Comparison of ENCODE assay signal across 1 cellular context in the genomic region with DNA sequence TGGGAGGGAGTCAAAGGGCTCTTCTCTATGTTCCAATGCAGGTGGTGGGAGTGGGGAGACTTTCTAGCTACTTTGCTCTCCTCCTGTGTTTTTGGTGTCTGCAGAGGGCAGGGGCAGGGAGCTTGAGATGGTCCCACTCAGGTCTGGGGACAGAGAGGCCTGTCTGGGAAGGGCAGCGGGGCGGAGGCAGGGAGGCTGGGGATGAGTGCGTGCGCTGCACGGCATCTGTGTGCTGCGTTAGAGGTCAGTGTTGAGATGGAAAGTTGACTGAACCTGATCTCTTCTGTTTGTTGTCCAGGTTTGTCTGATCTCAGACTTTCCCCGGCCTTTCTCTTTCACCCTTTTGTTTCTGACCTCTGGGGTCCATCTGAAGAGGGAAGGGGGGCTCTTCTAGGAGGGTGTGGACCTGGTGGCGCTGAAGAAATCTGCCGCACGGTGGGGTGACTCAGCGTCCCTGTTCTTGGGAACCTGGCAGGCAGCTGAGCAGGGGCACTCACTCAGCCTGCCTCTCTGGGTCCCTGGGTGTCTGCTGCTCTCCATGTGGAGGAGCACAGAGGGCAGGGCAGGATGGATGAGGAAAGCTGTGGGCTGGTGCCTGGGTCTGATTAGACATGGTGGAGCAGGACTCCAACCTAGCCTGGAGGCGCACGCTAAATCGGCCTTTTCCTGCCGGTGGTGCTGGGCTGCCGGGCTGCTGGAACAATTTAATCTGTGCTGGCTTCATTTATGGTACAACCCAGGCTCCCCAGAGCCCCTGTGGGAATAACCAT.
TF ChIP-seq lines count a peak whose summit lies in the region.

No MANE protein-coding gene starts in this region.

TF ChIP-seq in WTC11, 78 proteins besides CTCF, POLR2A, EP300 and RAD21 (continued from another document):
- TF ChIP-seq, protein P1, sequence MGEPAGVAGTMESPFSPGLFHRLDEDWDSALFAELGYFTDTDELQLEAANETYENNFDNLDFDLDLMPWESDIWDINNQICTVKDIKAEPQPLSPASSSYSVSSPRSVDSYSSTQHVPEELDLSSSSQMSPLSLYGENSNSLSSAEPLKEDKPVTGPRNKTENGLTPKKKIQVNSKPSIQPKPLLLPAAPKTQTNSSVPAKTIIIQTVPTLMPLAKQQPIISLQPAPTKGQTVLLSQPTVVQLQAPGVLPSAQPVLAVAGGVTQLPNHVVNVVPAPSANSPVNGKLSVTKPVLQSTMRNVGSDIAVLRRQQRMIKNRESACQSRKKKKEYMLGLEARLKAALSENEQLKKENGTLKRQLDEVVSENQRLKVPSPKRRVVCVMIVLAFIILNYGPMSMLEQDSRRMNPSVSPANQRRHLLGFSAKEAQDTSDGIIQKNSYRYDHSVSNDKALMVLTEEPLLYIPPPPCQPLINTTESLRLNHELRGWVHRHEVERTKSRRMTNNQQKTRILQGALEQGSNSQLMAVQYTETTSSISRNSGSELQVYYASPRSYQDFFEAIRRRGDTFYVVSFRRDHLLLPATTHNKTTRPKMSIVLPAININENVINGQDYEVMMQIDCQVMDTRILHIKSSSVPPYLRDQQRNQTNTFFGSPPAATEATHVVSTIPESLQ (CRISPR knock-in tag; IDR thresholded peaks at IDR 0.05) = no peak
- TF ChIP-seq, protein P2, sequence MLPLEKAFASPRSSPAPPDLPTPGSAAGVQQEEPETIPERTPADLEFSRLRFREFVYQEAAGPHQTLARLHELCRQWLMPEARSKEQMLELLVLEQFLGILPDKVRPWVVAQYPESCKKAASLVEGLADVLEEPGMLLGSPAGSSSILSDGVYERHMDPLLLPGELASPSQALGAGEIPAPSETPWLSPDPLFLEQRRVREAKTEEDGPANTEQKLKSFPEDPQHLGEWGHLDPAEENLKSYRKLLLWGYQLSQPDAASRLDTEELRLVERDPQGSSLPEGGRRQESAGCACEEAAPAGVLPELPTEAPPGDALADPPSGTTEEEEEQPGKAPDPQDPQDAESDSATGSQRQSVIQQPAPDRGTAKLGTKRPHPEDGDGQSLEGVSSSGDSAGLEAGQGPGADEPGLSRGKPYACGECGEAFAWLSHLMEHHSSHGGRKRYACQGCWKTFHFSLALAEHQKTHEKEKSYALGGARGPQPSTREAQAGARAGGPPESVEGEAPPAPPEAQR (CRISPR knock-in tag; IDR thresholded peaks at IDR 0.05) = no peak
- TF ChIP-seq, protein P3, sequence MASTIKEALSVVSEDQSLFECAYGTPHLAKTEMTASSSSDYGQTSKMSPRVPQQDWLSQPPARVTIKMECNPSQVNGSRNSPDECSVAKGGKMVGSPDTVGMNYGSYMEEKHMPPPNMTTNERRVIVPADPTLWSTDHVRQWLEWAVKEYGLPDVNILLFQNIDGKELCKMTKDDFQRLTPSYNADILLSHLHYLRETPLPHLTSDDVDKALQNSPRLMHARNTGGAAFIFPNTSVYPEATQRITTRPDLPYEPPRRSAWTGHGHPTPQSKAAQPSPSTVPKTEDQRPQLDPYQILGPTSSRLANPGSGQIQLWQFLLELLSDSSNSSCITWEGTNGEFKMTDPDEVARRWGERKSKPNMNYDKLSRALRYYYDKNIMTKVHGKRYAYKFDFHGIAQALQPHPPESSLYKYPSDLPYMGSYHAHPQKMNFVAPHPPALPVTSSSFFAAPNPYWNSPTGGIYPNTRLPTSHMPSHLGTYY (CRISPR knock-in tag; IDR thresholded peaks at IDR 0.05) = no peak
- no peak for TF ChIP-seq ZNF317 (CRISPR knock-in tag; IDR thresholded peaks at IDR 0.05; ENCODE audit: borderline replicate concordance, low read depth)
- no peak for TF ChIP-seq IRF2 (CRISPR knock-in tag; IDR thresholded peaks at IDR 0.05; ENCODE audit: borderline replicate concordance, low read depth)
- TF ChIP-seq CREB1 (CRISPR knock-in tag; IDR thresholded peaks at IDR 0.05) = no peak
- TF ChIP-seq TEAD1 (CRISPR knock-in tag; IDR thresholded peaks at IDR 0.05) = no peak
- no peak for TF ChIP-seq ETV6 (CRISPR knock-in tag; IDR thresholded peaks at IDR 0.05)
- TF ChIP-seq, protein P4, sequence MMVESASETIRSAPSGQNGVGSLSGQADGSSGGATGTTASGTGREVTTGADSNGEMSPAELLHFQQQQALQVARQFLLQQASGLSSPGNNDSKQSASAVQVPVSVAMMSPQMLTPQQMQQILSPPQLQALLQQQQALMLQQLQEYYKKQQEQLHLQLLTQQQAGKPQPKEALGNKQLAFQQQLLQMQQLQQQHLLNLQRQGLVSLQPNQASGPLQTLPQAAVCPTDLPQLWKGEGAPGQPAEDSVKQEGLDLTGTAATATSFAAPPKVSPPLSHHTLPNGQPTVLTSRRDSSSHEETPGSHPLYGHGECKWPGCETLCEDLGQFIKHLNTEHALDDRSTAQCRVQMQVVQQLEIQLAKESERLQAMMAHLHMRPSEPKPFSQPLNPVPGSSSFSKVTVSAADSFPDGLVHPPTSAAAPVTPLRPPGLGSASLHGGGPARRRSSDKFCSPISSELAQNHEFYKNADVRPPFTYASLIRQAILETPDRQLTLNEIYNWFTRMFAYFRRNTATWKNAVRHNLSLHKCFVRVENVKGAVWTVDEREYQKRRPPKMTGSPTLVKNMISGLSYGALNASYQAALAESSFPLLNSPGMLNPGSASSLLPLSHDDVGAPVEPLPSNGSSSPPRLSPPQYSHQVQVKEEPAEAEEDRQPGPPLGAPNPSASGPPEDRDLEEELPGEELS (CRISPR knock-in tag; IDR thresholded peaks at IDR 0.05) = no peak
- no peak for TF ChIP-seq NFE2L1 (CRISPR knock-in tag; IDR thresholded peaks at IDR 0.05)
- no peak for TF ChIP-seq RELA (CRISPR knock-in tag; IDR thresholded peaks at IDR 0.05; ENCODE audit: borderline replicate concordance)
- TF ChIP-seq, protein P5, sequence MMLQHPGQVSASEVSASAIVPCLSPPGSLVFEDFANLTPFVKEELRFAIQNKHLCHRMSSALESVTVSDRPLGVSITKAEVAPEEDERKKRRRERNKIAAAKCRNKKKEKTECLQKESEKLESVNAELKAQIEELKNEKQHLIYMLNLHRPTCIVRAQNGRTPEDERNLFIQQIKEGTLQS (CRISPR knock-in tag; conservative IDR thresholded peaks at IDR 0.05) = no peak
- no peak for TF ChIP-seq NFYB (CRISPR knock-in tag; conservative IDR thresholded peaks at IDR 0.05; ENCODE audit: low read depth)
